In the genomic region with DNA sequence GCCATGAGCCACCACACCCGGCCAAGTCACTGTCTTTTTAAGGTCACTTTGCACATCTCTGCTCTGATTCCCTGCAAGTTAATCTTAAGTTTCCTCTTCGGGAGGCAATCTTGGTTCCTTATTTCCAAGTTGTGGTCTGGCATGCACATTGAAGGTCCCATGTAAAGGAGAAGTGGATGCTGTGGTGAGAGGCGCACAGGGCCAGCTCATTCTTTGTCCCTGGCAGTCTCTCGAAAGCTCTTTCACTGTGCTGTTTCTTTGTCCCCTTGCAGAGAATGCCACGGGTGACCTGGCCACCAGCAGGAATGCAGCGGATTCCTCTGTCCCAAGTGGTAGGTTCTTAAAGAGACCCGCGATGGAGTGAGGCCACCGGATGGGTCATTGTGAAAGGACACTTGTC, we compare ENCODE assay signal across 1 cellular context.
TF ChIP-seq lines count a peak whose summit lies in the region.

No MANE protein-coding gene starts in this region.

TF ChIP-seq in IMR-90, 13 proteins besides CTCF, POLR2A, EP300 and RAD21:
- TF ChIP-seq, protein P1, sequence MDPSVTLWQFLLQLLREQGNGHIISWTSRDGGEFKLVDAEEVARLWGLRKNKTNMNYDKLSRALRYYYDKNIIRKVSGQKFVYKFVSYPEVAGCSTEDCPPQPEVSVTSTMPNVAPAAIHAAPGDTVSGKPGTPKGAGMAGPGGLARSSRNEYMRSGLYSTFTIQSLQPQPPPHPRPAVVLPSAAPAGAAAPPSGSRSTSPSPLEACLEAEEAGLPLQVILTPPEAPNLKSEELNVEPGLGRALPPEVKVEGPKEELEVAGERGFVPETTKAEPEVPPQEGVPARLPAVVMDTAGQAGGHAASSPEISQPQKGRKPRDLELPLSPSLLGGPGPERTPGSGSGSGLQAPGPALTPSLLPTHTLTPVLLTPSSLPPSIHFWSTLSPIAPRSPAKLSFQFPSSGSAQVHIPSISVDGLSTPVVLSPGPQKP (IDR thresholded peaks at IDR 0.05; ENCODE audit: borderline replicate concordance, low read depth, low read length), result no peak
- TF ChIP-seq, protein P2, sequence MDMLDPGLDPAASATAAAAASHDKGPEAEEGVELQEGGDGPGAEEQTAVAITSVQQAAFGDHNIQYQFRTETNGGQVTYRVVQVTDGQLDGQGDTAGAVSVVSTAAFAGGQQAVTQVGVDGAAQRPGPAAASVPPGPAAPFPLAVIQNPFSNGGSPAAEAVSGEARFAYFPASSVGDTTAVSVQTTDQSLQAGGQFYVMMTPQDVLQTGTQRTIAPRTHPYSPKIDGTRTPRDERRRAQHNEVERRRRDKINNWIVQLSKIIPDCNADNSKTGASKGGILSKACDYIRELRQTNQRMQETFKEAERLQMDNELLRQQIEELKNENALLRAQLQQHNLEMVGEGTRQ (IDR thresholded peaks at IDR 0.05; ENCODE audit: low read depth, low read length), result no peak
- TF ChIP-seq RFX5 (IDR thresholded peaks at IDR 0.05; ENCODE audit: low read depth, low read length) (no peak), MAZ (IDR thresholded peaks at IDR 0.05; ENCODE audit: borderline replicate concordance, low read depth, low read length) (no peak), NFE2L2 (IDR thresholded peaks at IDR 0.05; ENCODE audit: low read depth, low read length) (no peak), FOS (IDR thresholded peaks at IDR 0.05; ENCODE audit: low read depth, low read length) (no peak), SMC3 (IDR thresholded peaks at IDR 0.05; ENCODE audit: low read depth, low read length) (no peak), MAFK (IDR thresholded peaks at IDR 0.05; ENCODE audit: low read depth, low read length) (no peak), RCOR1 (IDR thresholded peaks at IDR 0.05; ENCODE audit: insufficient replicate concordance, low read length) (no peak), MXI1 (IDR thresholded peaks at IDR 0.05; ENCODE audit: borderline replicate concordance, low read depth, low read length) (no peak), CEBPB (IDR thresholded peaks at IDR 0.05; ENCODE audit: low read depth, low read length) (no peak), CHD1 (IDR thresholded peaks at IDR 0.05; ENCODE audit: low read depth, low read length) (no peak), BHLHE40 (IDR thresholded peaks at IDR 0.05; ENCODE audit: low read depth, low read length) (no peak)
